27 cellular contexts compared by ENCODE assay signal in genomic region chr9:86816868-86817267, GRCh38.
"Had no signal": no experiment of that assay in that cellular context is flagged by ENCODE, and none has a peak within 500 bp of the region (broad histone marks: within the 10 kb centered on the region; RNA-seq: fewer than 3 reads in every experiment).

No MANE protein-coding gene starts in this region.

- H3K4me1 ChIP-seq: stomach, suprapubic skin, testis, thyroid gland, tibial artery, tibial nerve, transverse colon, upper lobe of left lung, upper lobe of right lung, vagina had no signal

- H3K9me3 ChIP-seq: suprapubic skin, testis, thyroid gland, tibial artery, transverse colon, uterus, vagina had no signal

- H3K4me3 ChIP-seq: stomach, suprapubic skin, testis, thoracic aorta, thyroid gland, tibial artery, tibial nerve, transverse colon, upper lobe of left lung, upper lobe of right lung, uterus, vagina had no signal

- FAIRE-seq: urothelium cell line had no signal

- ATAC-seq: stimulated activated effector memory CD8-positive, alpha-beta T cell treated with anti-CD3 and anti-CD28 coated beads, Interleukin-12 subunit alpha, Interleukin-12 subunit beta, amount 100 ng/mL, for 72 hours; stimulated activated memory B cell treated with anti-CD40 and anti-IgM and Interleukin-4, amounts not matched to agents 10 μg/mL and 1 μg/mL and 100 μg/mL, for 72 hours; stimulated activated naive B cell treated with anti-CD40 and anti-IgM and Interleukin-4, amounts not matched to agents 10 μg/mL and 1 μg/mL and 100 μg/mL, for 72 hours; stimulated activated naive CD8-positive, alpha-beta T cell treated with anti-CD3 and anti-CD28 coated beads, Interleukin-15, amount 100 ng/mL, for 72 hours; stimulated activated naive CD8-positive, alpha-beta T cell treated with anti-CD3 and anti-CD28 coated beads, Interleukin-15, Interleukin-2, amounts not matched to agents 100 U/mL and 50 U/mL, for 24 hours; upper lobe of right lung had no signal

- H3K27ac ChIP-seq: stomach, suprapubic skin, testis, thoracic aorta, thyroid gland, tibial artery, tibial nerve, transverse colon, upper lobe of left lung, upper lobe of right lung, uterus, vagina had no signal

- H3K27me3 ChIP-seq: stomach, suprapubic skin, testis, thyroid gland, tibial artery, tibial nerve, transverse colon, upper lobe of left lung, uterus, vagina had no signal

- H3K36me3 ChIP-seq: stomach, suprapubic skin, thoracic aorta, thyroid gland, tibial artery, tibial nerve, transverse colon, upper lobe of left lung, upper lobe of right lung, uterus, vagina had no signal

- DNase-seq: stimulated activated CD4-positive, alpha-beta T cell treated with anti-CD3 and anti-CD28 coated beads, Interleukin-2, amount 100 ng/mL, for 48 hours; stimulated activated CD4-positive, alpha-beta T cell treated with anti-CD3 and anti-CD28 coated beads, Interleukin-4, amount 100 ng/mL, for 1 hour; stimulated activated CD4-positive, alpha-beta T cell treated with anti-CD3 and anti-CD28 coated beads, Interleukin-4, amount 100 ng/mL, for 24 hours; stimulated activated CD4-positive, alpha-beta T cell treated with anti-CD3 and anti-CD28 coated beads, Interleukin-4, amount 100 ng/mL, for 4 hours; stimulated activated CD8-positive, alpha-beta memory T cell treated with anti-CD3 and anti-CD28 coated beads, Interleukin-4, amount 100 ng/mL, for 48 hours; stimulated activated naive B cell treated with anti-CD40 and anti-IgM and Interleukin-4, amounts not matched to agents 10 μg/mL and 1 μg/mL and 100 μg/mL, for 72 hours; stimulated activated naive CD4-positive, alpha-beta T cell; stimulated activated naive CD4-positive, alpha-beta T cell treated with Interleukin-2 at 50 U/mL for 16 hours; stimulated activated naive CD8-positive, alpha-beta T cell treated with anti-CD3 and anti-CD28 coated beads, Interleukin-15, amount 100 ng/mL, for 72 hours; stimulated activated naive CD8-positive, alpha-beta T cell treated with anti-CD3 and anti-CD28 coated beads, Interleukin-15, Interleukin-2, amounts not matched to agents 100 U/mL and 50 U/mL, for 24 hours; stomach; substantia nigra; testis; thyroid gland; tibial artery; transverse colon; trophoblast cell; upper lobe of left lung; upper lobe of right lung; uterus had no signal
